Comparison of ENCODE assay signal across 8 cellular contexts in genomic region chr11:35272391-35272821, GRCh38.
DNase-seq lines count a peak whose midpoint lies in the region; ATAC-seq, FAIRE-seq and TF ChIP-seq lines count a peak whose summit lies in the region.

No MANE protein-coding gene starts in this region.

- ATAC-seq in GM18508 (IDR thresholded peaks at IDR 0.05; ENCODE audit: insufficient read depth, unreplicated experiment) (peak; percentile 86), HG02870 (IDR thresholded peaks at IDR 0.05; ENCODE audit: unreplicated experiment) (peak; percentile 80)
- ATAC-seq in effector memory CD8-positive, alpha-beta T cell (replicated peaks), result peak; percentile 93

- peak overlapping the region; percentile 21 to 71 for H3K27ac Mint-ChIP-seq in effector memory CD8-positive, alpha-beta T cell

- peaks cover 0 to 18% (median 16%) of the 10 kb centered on the region in 4 donors for H3K4me1 ChIP-seq in sigmoid colon

- H3K4me3 Mint-ChIP-seq in effector memory CD8-positive, alpha-beta T cell, result peak overlapping the region; percentile 0 to 42

- DNase-seq in T-helper 2 cell (peak in 3 of 5 experiments; percentile 25 to 79 (median 78)), RCC 7860 (ENCODE audit: low spot score) (no peak), HTR-8/SVneo (ENCODE audit: insufficient read length, low spot score) (no peak), NAMALWA (ENCODE audit: low spot score) (no peak), sigmoid colon (no peak)
- DNase-seq in effector memory CD8-positive, alpha-beta T cell, result peak; percentile 50 to 57 (median 53)

- H3K27ac ChIP-seq in sigmoid colon, result no peak overlapping the region

- peaks cover 26% of the 10 kb centered on the region in 2 donors for H3K4me1 Mint-ChIP-seq in effector memory CD8-positive, alpha-beta T cell (ENCODE audit: low read depth in 2 of 2)

- H3K36me3 Mint-ChIP-seq in effector memory CD8-positive, alpha-beta T cell (ENCODE audit: insufficient read depth), result peaks cover 4% of the 10 kb centered on the region

- H3K27me3 Mint-ChIP-seq in effector memory CD8-positive, alpha-beta T cell, result no peaks in the 10 kb centered on the region

- H3K4me3 ChIP-seq in sigmoid colon, result no peak overlapping the region

- H3K36me3 ChIP-seq in sigmoid colon, result no peaks in the 10 kb centered on the region

- no peak for TF ChIP-seq CTCF in sigmoid colon (IDR thresholded peaks at IDR 0.05)

- no peak for TF ChIP-seq EP300 in sigmoid colon (IDR thresholded peaks at IDR 0.05)

- H3K9me3 Mint-ChIP-seq in effector memory CD8-positive, alpha-beta T cell, result no peaks in the 10 kb centered on the region

- WGBS in sigmoid colon, 2 donors, result 55 to 82% methylated on average over 3 of the region's 3 CpGs

- H3K9me3 ChIP-seq in sigmoid colon, result no peaks in the 10 kb centered on the region

- intact Hi-C loops in sigmoid colon (cut with DNase I), result no loop called here

- TF ChIP-seq POLR2A in sigmoid colon (IDR thresholded peaks at IDR 0.05), result no peak

- FAIRE-seq in RCC 7860 (lab: Jason Lieb, UNC), result no peak
- FAIRE-seq in HTR-8/SVneo (lab: Jason Lieb, UNC), result no peak

- no peaks in the 10 kb centered on the region for H3K27me3 ChIP-seq in sigmoid colon

Comparison
In these comparisons a context has a peak if more than half of its experiments do, and no peak if none do; other contexts are left out.
1. DNase-seq: peak in T-helper 2 cell (3 of 5) and effector memory CD8-positive, alpha-beta T cell (3 of 3); none in RCC 7860 (single experiment), HTR-8/SVneo (single experiment), NAMALWA (single experiment) and sigmoid colon (single experiment).
2. Peak in every context shown above with its lines, with median percentiles within 50 percentile points of each other: ATAC-seq.